18 cellular contexts compared by ENCODE assay signal in the genomic region with DNA sequence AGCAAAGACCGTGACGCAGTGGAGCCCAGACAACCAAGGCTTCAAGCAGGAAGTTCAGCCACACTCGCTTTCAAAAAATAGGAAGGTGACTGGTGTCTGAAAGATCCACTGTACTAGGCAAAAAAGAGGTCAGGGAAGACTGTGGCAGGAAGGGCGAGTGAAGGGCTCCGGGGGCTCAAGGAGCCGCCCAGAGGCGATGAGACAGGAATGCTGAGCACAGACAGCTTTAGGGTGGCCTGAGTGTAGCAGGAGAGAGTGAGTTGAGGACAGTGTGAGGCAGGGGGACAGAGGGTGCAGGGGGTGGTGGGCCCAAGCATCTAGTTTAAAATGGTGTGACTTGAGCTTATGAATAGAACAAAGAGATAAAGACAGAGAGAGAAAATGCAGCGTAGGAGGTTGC.
DNase-seq lines count a peak whose midpoint lies in the region; TF ChIP-seq lines count a peak whose summit lies in the region.
"Had no signal": no experiment of that assay in that cellular context is flagged by ENCODE, and none has a peak within 500 bp of the region (broad histone marks: within the 10 kb centered on the region; RNA-seq: fewer than 3 reads in every experiment).

No MANE protein-coding gene starts in this region.

- no peak for TF ChIP-seq EP300 in esophagus muscularis mucosa (IDR thresholded peaks at IDR 0.05)

- H2BK15ac ChIP-seq in H9 (ENCODE audit: low read depth, low read length): no peak overlapping the region

- intact Hi-C loops in esophagus muscularis mucosa (cut with DNase I): no loop called here

- no peak overlapping the region for H2BK5ac ChIP-seq in H9 (ENCODE audit: insufficient read length, low read length)

- no peaks in the 10 kb centered on the region for H3K23me2 ChIP-seq in H9 (ENCODE audit: insufficient read length, low read depth, low read length, poor library complexity, severe bottlenecking)

- H3K9me3 Mint-ChIP-seq in H9 (no peaks in the 10 kb centered on the region; a peak in 1 of 5 replicates), mesothelial cell of epicardium (peaks cover 5% of the 10 kb centered on the region), type B pancreatic cell (peaks cover 5% of the 10 kb centered on the region)

- H3K36me3 Mint-ChIP-seq in H9 (ENCODE audit: insufficient read depth in 1 of 3, low read depth in 3 of 3) (peaks cover 0 to 2% (median 0%) of the 10 kb centered on the region in 3 experiments; a peak in 2 of 7 replicates), mesothelial cell of epicardium (no peaks in the 10 kb centered on the region), type B pancreatic cell (no peaks in the 10 kb centered on the region)

- no peak overlapping the region for H3K27ac ChIP-seq in H9 (ENCODE audit: insufficient read length, low read depth, low read length)
- peak overlapping the region; percentile 75 for H3K27ac ChIP-seq in hepatocyte
- H3K27ac ChIP-seq in esophagus muscularis mucosa (replicated peaks in 1 of 4): no peak overlapping the region
- H3K27ac ChIP-seq: A549 had no signal

- H3K27me3 ChIP-seq in H9 (ENCODE audit: insufficient read depth, low read length) (no peaks in the 10 kb centered on the region), hepatocyte (no peaks in the 10 kb centered on the region), esophagus muscularis mucosa (peaks cover 0 to 9% (median 0%) of the 10 kb centered on the region in 4 donors)

- no peak overlapping the region for H2AK5ac ChIP-seq in H9 (ENCODE audit: insufficient read length, low read length)

- peaks cover 52 to 56% of the 10 kb centered on the region in 2 experiments for H3K4me1 Mint-ChIP-seq in H9
- peaks cover 58% of the 10 kb centered on the region for H3K4me1 Mint-ChIP-seq in mesothelial cell of epicardium
- peaks cover 30% of the 10 kb centered on the region for H3K4me1 Mint-ChIP-seq in type B pancreatic cell (ENCODE audit: unreplicated experiment)
- H3K4me1 Mint-ChIP-seq: B cell had no signal

- no peak overlapping the region for H4K5ac ChIP-seq in H9 (ENCODE audit: insufficient read length, low read depth, low read length)

- no peak overlapping the region for H3K4ac ChIP-seq in H9 (ENCODE audit: low read depth, low read length)

- no peaks in the 10 kb centered on the region for H3K79me1 ChIP-seq in H9 (ENCODE audit: insufficient read depth, low read depth, low read length, poor library complexity, severe bottlenecking)

- H3K9me3 ChIP-seq in H9 (ENCODE audit: control insufficient read depth, low read depth, low read length) (no peaks in the 10 kb centered on the region), hepatocyte (ENCODE audit: low read depth) (no peaks in the 10 kb centered on the region), esophagus muscularis mucosa (no peaks in the 10 kb centered on the region)
- H3K9me3 ChIP-seq: A549 had no signal

- no peak overlapping the region for H2BK20ac ChIP-seq in H9 (ENCODE audit: low read depth, low read length, poor library complexity, severe bottlenecking)

- WGBS in H9 (ENCODE audit: extremely low coverage, insufficient read length, low lambda C conversion rate): no CpG with 5 or more reads among the region's 8 CpGs
- 76% methylated on average over 8 of the region's 8 CpGs for WGBS in hepatocyte (ENCODE audit: low lambda C conversion rate, missing lambda C conversion rate)
- WGBS in esophagus muscularis mucosa: 82% methylated on average over 8 of the region's 8 CpGs

- H3K18ac ChIP-seq in H9 (ENCODE audit: insufficient read length, low read depth, low read length): no peak overlapping the region

- H3K4me1 ChIP-seq in H9 (ENCODE audit: insufficient read depth, low read length) (peaks cover 5% of the 10 kb centered on the region; the same call in 1 of the 2 replicates), hepatocyte (ENCODE audit: insufficient read depth) (peaks cover 38% of the 10 kb centered on the region), esophagus muscularis mucosa (no peaks in the 10 kb centered on the region)
- H3K4me1 ChIP-seq: A549 had no signal

- H3K4me3 Mint-ChIP-seq in H9 (no peak overlapping the region; a peak in 1 of 5 replicates), mesothelial cell of epicardium (no peak overlapping the region), type B pancreatic cell (peak overlapping the region; percentile 21)
- H3K4me3 Mint-ChIP-seq: B cell had no signal

- H3K4me2 ChIP-seq in H9 (ENCODE audit: insufficient read depth, insufficient read length, low read length) (no peak overlapping the region), hepatocyte (peak overlapping the region; percentile 37)
- H3K4me2 ChIP-seq: A549 had no signal

- H2AFZ ChIP-seq in H9 (ENCODE audit: low read length) (no peak overlapping the region), hepatocyte (peak overlapping the region; percentile 60)

- H2BK12ac ChIP-seq in H9 (ENCODE audit: insufficient read length, low read depth, low read length): no peak overlapping the region

- DNase-seq in H9 (peak; percentile 43), hepatocyte (ENCODE audit: low spot score) (no peak), mesothelial cell of epicardium (ENCODE audit: low spot score in 2 of 2, unreplicated experiment in 2 of 2) (no peak), type B pancreatic cell (ENCODE audit: extremely low spot score, unreplicated experiment) (no peak), SHP77 treated with DMSO at 0.1 percent for 48 hours (lab: John Stamatoyannopoulos, UW) (no peak), mesenteric fat pad (ENCODE audit: low spot score) (no peak), esophagus muscularis mucosa (ENCODE audit: extremely low spot score) (no peak)
- DNase-seq: EL, HCEC 1CT, KBM-7, NCI-H1092, NCI-H1436, NCI-H1930, NCI-H2227 treated with DMSO at 0.1 percent for 48 hours, NCI-H510A treated with DMSO at 0.1 percent for 48 hours, NCI-H774 had no signal

- no peaks in the 10 kb centered on the region for H3K9me2 ChIP-seq in hepatocyte (replicated peaks; ENCODE audit: insufficient read depth)

- H3T11ph ChIP-seq in H9 (ENCODE audit: low read length): no peak overlapping the region

- H3K56ac ChIP-seq in H9 (ENCODE audit: insufficient read length, low read depth, low read length): no peak overlapping the region

- H3K9ac ChIP-seq in H9 (ENCODE audit: extremely low read depth, insufficient read length, low read length): no peak overlapping the region

- no peak for TF ChIP-seq POLR2A in esophagus muscularis mucosa (IDR thresholded peaks at IDR 0.05; ENCODE audit: low read depth)

- no peak overlapping the region for H4K91ac ChIP-seq in H9 (ENCODE audit: insufficient read length, low read depth, low read length)

- H3K23ac ChIP-seq in H9 (ENCODE audit: insufficient read length, low read depth, low read length): no peak overlapping the region

- H4K20me1 ChIP-seq in H9 (ENCODE audit: control insufficient read depth, insufficient read depth, insufficient read length): no peaks in the 10 kb centered on the region
- H4K20me1 ChIP-seq in hepatocyte (ENCODE audit: insufficient read depth, poor library complexity, severe bottlenecking): no peaks in the 10 kb centered on the region

- peaks cover 15% of the 10 kb centered on the region for H3K27me3 Mint-ChIP-seq in H9 (ENCODE audit: low read depth)
- no peaks in the 10 kb centered on the region for H3K27me3 Mint-ChIP-seq in mesothelial cell of epicardium (ENCODE audit: low read depth)
- no peaks in the 10 kb centered on the region for H3K27me3 Mint-ChIP-seq in type B pancreatic cell

- H3K27ac Mint-ChIP-seq in H9 (no peak overlapping the region), mesothelial cell of epicardium (peak overlapping the region; percentile 20), type B pancreatic cell (peak overlapping the region; percentile 44)
- H3K27ac Mint-ChIP-seq: B cell had no signal

- H3K4me3 ChIP-seq in hepatocyte (no peak overlapping the region), esophagus muscularis mucosa (no peak overlapping the region)
- H3K4me3 ChIP-seq: A549 had no signal

- TF ChIP-seq CTCF in H9 (conservative IDR thresholded peaks at IDR 0.05): peak; percentile 29; the same call in 2 of the 3 replicates
- no peak for TF ChIP-seq CTCF in hepatocyte (IDR thresholded peaks at IDR 0.05; ENCODE audit: poor library complexity)
- no peak for TF ChIP-seq CTCF in mesothelial cell of epicardium (IDR thresholded peaks at IDR 0.05; ENCODE audit: unreplicated experiment)
- no peak for TF ChIP-seq CTCF in type B pancreatic cell (conservative IDR thresholded peaks at IDR 0.05)
- no peak for TF ChIP-seq CTCF in esophagus muscularis mucosa (IDR thresholded peaks at IDR 0.05)

- H3K36me3 ChIP-seq in hepatocyte (replicated peaks; ENCODE audit: insufficient read depth, low read depth) (no peaks in the 10 kb centered on the region), esophagus muscularis mucosa (no peaks in the 10 kb centered on the region)

- H3K79me2 ChIP-seq in H9 (ENCODE audit: insufficient read depth, low read length): no peaks in the 10 kb centered on the region
- no peaks in the 10 kb centered on the region for H3K79me2 ChIP-seq in hepatocyte

- no peak overlapping the region for H2BK120ac ChIP-seq in H9 (ENCODE audit: low read depth, low read length, poor library complexity, severe bottlenecking)

- no peak overlapping the region for H3K14ac ChIP-seq in H9 (ENCODE audit: insufficient read depth, low read length)

- H4K8ac ChIP-seq in H9 (replicated peaks; ENCODE audit: insufficient read length, low read depth, low read length): no peak overlapping the region

Comparison
In these comparisons a context has a peak if more than half of its experiments do, and no peak if none do; other contexts are left out.
1. H3K27ac Mint-ChIP-seq: peak in mesothelial cell of epicardium (single experiment) and type B pancreatic cell (single experiment); none in H9 (0 of 3).